20 cellular contexts compared by ENCODE assay signal in genomic region chrY:16636254-16636653, GRCh38.
DNase-seq lines count a peak whose midpoint lies in the region; ATAC-seq, FAIRE-seq and TF ChIP-seq lines count a peak whose summit lies in the region.
"Had no signal": no experiment of that assay in that cellular context is flagged by ENCODE, and none has a peak within 500 bp of the region (broad histone marks: within the 10 kb centered on the region; RNA-seq: fewer than 3 reads in every experiment).

No MANE protein-coding gene starts in this region.

- TF ChIP-seq POLR2A in GM12891 (IDR thresholded peaks at IDR 0.05; ENCODE audit: low read depth, low read length): no peak

- H2AFZ ChIP-seq in OCI-LY1 (ENCODE audit: low read length): peak overlapping the region; percentile 87
- H2AFZ ChIP-seq: GM23248 had no signal

- no peaks in the 10 kb centered on the region for H3F3A ChIP-seq in OCI-LY1 (ENCODE audit: insufficient read depth, low read length)

- H3K79me2 ChIP-seq in OCI-LY1 (ENCODE audit: insufficient read depth, low read length): no peaks in the 10 kb centered on the region

- peaks cover 0 to 7% of the 10 kb centered on the region in 2 donors for H3K9me3 Mint-ChIP-seq in effector memory CD8-positive, alpha-beta T cell
- H3K9me3 Mint-ChIP-seq: dendritic cell treated with granulocyte-macrophage colony-stimulating factor and Interleukin-4, amounts not matched to agents 40 ng/mL and 50 ng/mL, for 4 days; nephron progenitor cell; stimulated activated naive B cell treated with anti-CD40 and anti-IgM and Interleukin-4, amounts not matched to agents 10 μg/mL and 1 μg/mL and 100 μg/mL, for 72 hours had no signal

- H3K4me1 Mint-ChIP-seq in effector memory CD8-positive, alpha-beta T cell (ENCODE audit: low read depth in 2 of 2): no peaks in the 10 kb centered on the region
- H3K4me1 Mint-ChIP-seq: nephron progenitor cell; stimulated activated naive B cell treated with anti-CD40 and anti-IgM and Interleukin-4, amounts not matched to agents 10 μg/mL and 1 μg/mL and 100 μg/mL, for 72 hours had no signal

- peaks cover 18% of the 10 kb centered on the region for H3K4me1 ChIP-seq in OCI-LY1 (ENCODE audit: insufficient read depth, low read length, severe bottlenecking)
- H3K4me1 ChIP-seq: spleen, upper lobe of left lung had no signal

- no peaks in the 10 kb centered on the region for H3K9me3 ChIP-seq in OCI-LY1 (ENCODE audit: low read length)
- H3K9me3 ChIP-seq: spleen, upper lobe of left lung had no signal

- DNase-seq in GM12891 (ENCODE audit: insufficient read length, low spot score) (no peak), ACHN (no peak), HuH-7 (ENCODE audit: low spot score) (no peak)
- no peak for DNase-seq in effector memory CD8-positive, alpha-beta T cell
- DNase-seq: activated naive CD4-positive, alpha-beta T cell; glutamatergic neuron; GM23248; NCI-H1930; nephron progenitor cell; spleen; stimulated activated naive B cell treated with anti-CD40 and anti-IgM and Interleukin-4, amounts not matched to agents 10 μg/mL and 1 μg/mL and 100 μg/mL, for 72 hours; upper lobe of left lung had no signal

- H3K4me2 ChIP-seq in OCI-LY1 (ENCODE audit: low read length): peak overlapping the region; percentile 61

- ATAC-seq in GM21447 (IDR thresholded peaks at IDR 0.05; ENCODE audit: unreplicated experiment) (peak; percentile 100), HG03103 (IDR thresholded peaks at IDR 0.05; ENCODE audit: low read depth, unreplicated experiment) (peak; percentile 99), HG03342 (IDR thresholded peaks at IDR 0.05; ENCODE audit: unreplicated experiment) (no peak)
- no peak for ATAC-seq in effector memory CD8-positive, alpha-beta T cell (replicated peaks)
- ATAC-seq: activated CD4-positive, CD25-positive, alpha-beta regulatory T cell treated with anti-CD3 and anti-CD28 coated beads, Interleukin-2, amount 50 U/mL, for 24 hours; GM12878 had no signal

- FAIRE-seq in GM12891 (lab: Jason Lieb, UNC): peak; percentile 87
- FAIRE-seq: GM12878 had no signal

- H3K9me2 ChIP-seq in OCI-LY1 (ENCODE audit: low read depth, low read length): no peaks in the 10 kb centered on the region

- no peak overlapping the region for H3K4me3 Mint-ChIP-seq in effector memory CD8-positive, alpha-beta T cell
- H3K4me3 Mint-ChIP-seq: dendritic cell treated with granulocyte-macrophage colony-stimulating factor and Interleukin-4, amounts not matched to agents 40 ng/mL and 50 ng/mL, for 4 days; nephron progenitor cell; stimulated activated naive B cell treated with anti-CD40 and anti-IgM and Interleukin-4, amounts not matched to agents 10 μg/mL and 1 μg/mL and 100 μg/mL, for 72 hours; T-helper 1 cell treated with Interleukin-12 subunit alpha and Interleukin-12 subunit beta and Interleukin-4 antibody, amounts not matched to agents 30 μg/mL and 1 μg/mL, for 36 hours had no signal

- no peaks in the 10 kb centered on the region for H4K20me1 ChIP-seq in OCI-LY1 (ENCODE audit: insufficient read depth, low read length)

- no peaks in the 10 kb centered on the region for H3K27me3 ChIP-seq in OCI-LY1 (ENCODE audit: insufficient read depth, low read length)
- H3K27me3 ChIP-seq: spleen, upper lobe of left lung had no signal

- no peaks in the 10 kb centered on the region for H3K27me3 Mint-ChIP-seq in effector memory CD8-positive, alpha-beta T cell
- H3K27me3 Mint-ChIP-seq: dendritic cell treated with granulocyte-macrophage colony-stimulating factor and Interleukin-4, amounts not matched to agents 40 ng/mL and 50 ng/mL, for 4 days; stimulated activated naive B cell treated with anti-CD40 and anti-IgM and Interleukin-4, amounts not matched to agents 10 μg/mL and 1 μg/mL and 100 μg/mL, for 72 hours had no signal

- H3K27ac ChIP-seq in OCI-LY1 (ENCODE audit: low read depth, low read length, poor library complexity, severe bottlenecking): peak overlapping the region; percentile 88
- H3K27ac ChIP-seq: GM23248, upper lobe of left lung had no signal

- no peaks in the 10 kb centered on the region for H3K36me3 Mint-ChIP-seq in effector memory CD8-positive, alpha-beta T cell (ENCODE audit: insufficient read depth)
- H3K36me3 Mint-ChIP-seq: stimulated activated naive B cell treated with anti-CD40 and anti-IgM and Interleukin-4, amounts not matched to agents 10 μg/mL and 1 μg/mL and 100 μg/mL, for 72 hours had no signal

- in situ Hi-C loops in ACHN (cut with HindIII; ENCODE audit: low pct_ligation_motif_present, low pct_unique_long_range_greater_than_20kb, low sequenced_read_pairs): no loop called here

- H3K9ac ChIP-seq in OCI-LY1 (ENCODE audit: low read length): peak overlapping the region; percentile 53
- H3K9ac ChIP-seq: GM23248 had no signal

- TF ChIP-seq CTCF in OCI-LY1 (IDR thresholded peaks at IDR 0.05; ENCODE audit: low read length): no peak

- no peaks in the 10 kb centered on the region for H3K36me3 ChIP-seq in OCI-LY1 (ENCODE audit: insufficient read depth, low read length)
- H3K36me3 ChIP-seq: spleen, upper lobe of left lung had no signal

- H3K4me3 ChIP-seq in OCI-LY1 (ENCODE audit: low read depth, low read length, poor library complexity, severe bottlenecking): peak overlapping the region; percentile 13
- H3K4me3 ChIP-seq: GM12878, GM23248, spleen, upper lobe of left lung had no signal

- no peak overlapping the region for H3K27ac Mint-ChIP-seq in effector memory CD8-positive, alpha-beta T cell
- H3K27ac Mint-ChIP-seq: dendritic cell treated with granulocyte-macrophage colony-stimulating factor and Interleukin-4, amounts not matched to agents 40 ng/mL and 50 ng/mL, for 4 days; nephron progenitor cell; stimulated activated naive B cell treated with anti-CD40 and anti-IgM and Interleukin-4, amounts not matched to agents 10 μg/mL and 1 μg/mL and 100 μg/mL, for 72 hours; T-helper 1 cell treated with Interleukin-12 subunit alpha and Interleukin-12 subunit beta and Interleukin-4 antibody, amounts not matched to agents 30 μg/mL and 1 μg/mL, for 36 hours had no signal

TF ChIP-seq in GM12891, 5 proteins besides CTCF, POLR2A, EP300 and RAD21:
- TF ChIP-seq SPI1 (IDR thresholded peaks at IDR 0.05; ENCODE audit: low read depth, low read length) (peak; percentile 93), POU2F2 (IDR thresholded peaks at IDR 0.05; ENCODE audit: low read depth, low read length) (no peak), PAX5 (IDR thresholded peaks at IDR 0.05; ENCODE audit: insufficient read depth, low read length, severe bottlenecking) (peak; percentile 17)

Comparison
In these comparisons a context has a peak if more than half of its experiments do, and no peak if none do; other contexts are left out.
1. ATAC-seq: peak in GM21447 (single experiment) and HG03103 (single experiment); none in effector memory CD8-positive, alpha-beta T cell (single experiment) and HG03342 (single experiment).